1 cellular context compared by ENCODE assay signal in genomic region chr2:27051902-27052645, GRCh38.
TF ChIP-seq lines count a peak whose summit lies in the region.

No MANE protein-coding gene starts in this region.

TF ChIP-seq in HepG2, 621 proteins besides CTCF, POLR2A, EP300 and RAD21 (continues in another document):
- TF ChIP-seq ZNF546 (CRISPR knock-in tag; conservative IDR thresholded peaks at IDR 0.05) (0 out of 2 replicates have a peak, but pooled peaks have one; percentile 6), RORA (CRISPR knock-in tag; IDR thresholded peaks at IDR 0.05) (no peak), ZNF333 (CRISPR knock-in tag; IDR thresholded peaks at IDR 0.05; ENCODE audit: borderline replicate concordance) (no peak), CSRNP2 (CRISPR knock-in tag; conservative IDR thresholded peaks at IDR 0.05; ENCODE audit: low read depth) (no peak), ZNF232 (CRISPR knock-in tag; IDR thresholded peaks at IDR 0.05; ENCODE audit: borderline replicate concordance) (no peak), SNAPC2 (CRISPR knock-in tag; IDR thresholded peaks at IDR 0.05) (no peak), ZNF691 (CRISPR knock-in tag; IDR thresholded peaks at IDR 0.05; ENCODE audit: borderline replicate concordance, low read depth) (no peak), ZSCAN25 (CRISPR knock-in tag; IDR thresholded peaks at IDR 0.05) (no peak), ZNF382 (CRISPR knock-in tag; IDR thresholded peaks at IDR 0.05; ENCODE audit: borderline replicate concordance) (no peak), REXO4 (CRISPR knock-in tag; IDR thresholded peaks at IDR 0.05; ENCODE audit: borderline replicate concordance) (0 out of 2 replicates have a peak, but pooled peaks have one; percentile 54), ZNF609 (CRISPR knock-in tag; IDR thresholded peaks at IDR 0.05; ENCODE audit: borderline replicate concordance) (no peak), ZNF235 (CRISPR knock-in tag; IDR thresholded peaks at IDR 0.05; ENCODE audit: borderline replicate concordance) (0 out of 2 replicates have a peak, but pooled peaks have one; percentile 14), ZNF782 (CRISPR knock-in tag; IDR thresholded peaks at IDR 0.05; ENCODE audit: borderline replicate concordance) (no peak), ZNF354B (CRISPR knock-in tag; IDR thresholded peaks at IDR 0.05) (0 out of 2 replicates have a peak, but pooled peaks have one; percentile 2), ZNF207 (IDR thresholded peaks at IDR 0.05; ENCODE audit: borderline replicate concordance) (no peak), MNT (IDR thresholded peaks at IDR 0.05) (no peak), ZBTB4 (CRISPR knock-in tag; IDR thresholded peaks at IDR 0.05; ENCODE audit: borderline replicate concordance) (no peak), GTF3A (CRISPR knock-in tag; conservative IDR thresholded peaks at IDR 0.05) (no peak), ZNF770 (CRISPR knock-in tag; IDR thresholded peaks at IDR 0.05) (no peak), SP5 (CRISPR knock-in tag; IDR thresholded peaks at IDR 0.05; ENCODE audit: borderline replicate concordance, low read depth) (no peak), PRDM15 (CRISPR knock-in tag; IDR thresholded peaks at IDR 0.05) (no peak), PHF21A (CRISPR knock-in tag; IDR thresholded peaks at IDR 0.05) (no peak), ZNF816 (CRISPR knock-in tag; IDR thresholded peaks at IDR 0.05; ENCODE audit: borderline replicate concordance) (peak; percentile 3; the same call in 1 of the 2 replicates), HMGA1 (CRISPR knock-in tag; conservative IDR thresholded peaks at IDR 0.05) (no peak), CENPT (CRISPR knock-in tag; IDR thresholded peaks at IDR 0.05; ENCODE audit: low read depth) (0 out of 2 replicates have a peak, but pooled peaks have one; percentile 63), ZNF768 (CRISPR knock-in tag; IDR thresholded peaks at IDR 0.05) (no peak), ZFP82 (CRISPR knock-in tag; IDR thresholded peaks at IDR 0.05; ENCODE audit: borderline replicate concordance) (no peak), KDM2A (CRISPR knock-in tag; IDR thresholded peaks at IDR 0.05; ENCODE audit: borderline replicate concordance, low read depth) (peak; percentile 67; the same call in 1 of the 2 replicates), ADNP (CRISPR knock-in tag; IDR thresholded peaks at IDR 0.05) (no peak), ZNF749 (CRISPR knock-in tag; IDR thresholded peaks at IDR 0.05; ENCODE audit: borderline replicate concordance) (no peak), KLF6 (CRISPR knock-in tag; IDR thresholded peaks at IDR 0.05) (no peak), BATF2 (CRISPR knock-in tag; IDR thresholded peaks at IDR 0.05) (no peak), ZUFSP (CRISPR knock-in tag; IDR thresholded peaks at IDR 0.05; ENCODE audit: borderline replicate concordance) (no peak)
